Comparison of ENCODE assay signal across 8 cellular contexts in genomic region chr16:11667824-11668589, GRCh38. TPM values are rescaled to one million over a fixed set of nuclear protein-coding genes. Genes with fewer than 3 reads are reported as not detected.
A peak's percentile ranks its signal among the peaks of the same experiment; 100 is the strongest.
DNase-seq lines count a peak whose midpoint lies in the region; ATAC-seq, FAIRE-seq and TF ChIP-seq lines count a peak whose summit lies in the region.

Gene SNN, plus strand, starts transcription at chr16:11668455. Its CDS starts 7,605 bp downstream, at chr16:11676060.

- H3K9ac ChIP-seq in KMS-11 (no peak within 1 kb of the TSS), subcutaneous abdominal adipose tissue (ENCODE audit: low read length in 5 of 5) (peak within 1 kb of the TSS; percentile 19 to 89 (median 85))

- WGBS in gastroesophageal sphincter (ENCODE audit: low coverage in 1 of 2), 2 donors: 12 to 19% methylated on average over 5 to 6 of the region's 90 CpGs

- H3K4me1 ChIP-seq in KMS-11 (ENCODE audit: low read depth, poor library complexity, severe bottlenecking) (peaks cover 25% of the 10 kb centered on the region), gastroesophageal sphincter (peaks cover 0 to 50% (median 34%) of the 10 kb centered on the region in 3 donors), neutrophil (ENCODE audit: control insufficient read depth in 1 of 2, insufficient read depth in 1 of 2, low read depth in 1 of 2, low read length in 1 of 2) (peaks cover 42 to 57% of the 10 kb centered on the region in 2 experiments), subcutaneous abdominal adipose tissue (ENCODE audit: control insufficient read depth in 5 of 5, insufficient read depth in 5 of 5, low read length in 5 of 5) (peaks cover 11 to 66% (median 59%) of the 10 kb centered on the region in 5 donors)

- FAIRE-seq in D721Med (lab: Jason Lieb, UNC): no peak

- H3K4me3 ChIP-seq in KMS-11 (IDR thresholded peaks at IDR 0.05; ENCODE audit: insufficient read depth, low read depth, low read length) (no peak within 1 kb of the TSS), gastroesophageal sphincter (peak within 1 kb of the TSS; percentile 47 to 95), neutrophil (ENCODE audit: low read depth in 1 of 2, low read length in 1 of 2) (peak within 1 kb of the TSS; percentile 85 to 87), subcutaneous abdominal adipose tissue (ENCODE audit: low read depth in 1 of 5, low read length in 5 of 5) (peak within 1 kb of the TSS; percentile 73 to 90 (median 86))

- no peaks in the 10 kb centered on the region for H3K9me3 ChIP-seq in gastroesophageal sphincter
- H3K9me3 ChIP-seq in neutrophil: no peaks in the 10 kb centered on the region
- H3K9me3 ChIP-seq in subcutaneous abdominal adipose tissue (ENCODE audit: control insufficient read depth in 5 of 5, low read length in 5 of 5): no peaks in the 10 kb centered on the region

- no peaks in the 10 kb centered on the region for H4K20me1 ChIP-seq in KMS-11 (ENCODE audit: insufficient read depth)

- H2AFZ ChIP-seq in KMS-11 (ENCODE audit: low read depth): peak within 1 kb of the TSS; percentile 87

- TF ChIP-seq EP300 in gastroesophageal sphincter (IDR thresholded peaks at IDR 0.05): no peak

- TF ChIP-seq POLR2A in gastroesophageal sphincter (IDR thresholded peaks at IDR 0.05): peak; percentile 21 to 51

- H3K79me2 ChIP-seq in KMS-11 (ENCODE audit: insufficient read depth, low read depth): no peaks in the 10 kb centered on the region

- no peaks in the 10 kb centered on the region for H3K27me3 ChIP-seq in KMS-11 (ENCODE audit: insufficient read depth, low read depth)
- no peaks in the 10 kb centered on the region for H3K27me3 ChIP-seq in gastroesophageal sphincter
- H3K27me3 ChIP-seq in neutrophil: peaks cover 35% of the 10 kb centered on the region
- H3K27me3 ChIP-seq in subcutaneous abdominal adipose tissue (ENCODE audit: control insufficient read depth in 5 of 5, insufficient read depth in 4 of 5, low read length in 5 of 5): no peaks in the 10 kb centered on the region

- no peak for TF ChIP-seq CTCF in D721Med (IDR thresholded peaks at IDR 0.05; ENCODE audit: insufficient read depth, missing control alignments)
- no peak for TF ChIP-seq CTCF in KMS-11 (conservative IDR thresholded peaks at IDR 0.05; ENCODE audit: low read depth, low read length)
- no peak for TF ChIP-seq CTCF in gastroesophageal sphincter (IDR thresholded peaks at IDR 0.05)
- no peak for TF ChIP-seq CTCF in neutrophil (IDR thresholded peaks at IDR 0.05)

- no peak within 1 kb of the TSS for H3K27ac ChIP-seq in KMS-11
- H3K27ac ChIP-seq in gastroesophageal sphincter: peak within 1 kb of the TSS; percentile 7 to 92 (median 82)
- peak within 1 kb of the TSS; percentile 98 for H3K27ac ChIP-seq in neutrophil
- H3K27ac ChIP-seq in subcutaneous abdominal adipose tissue (ENCODE audit: low read depth, low read length): peak within 1 kb of the TSS; percentile 94

- peak within 1 kb of the TSS; percentile 78 for H3K4me2 ChIP-seq in KMS-11

- DNase-seq in D721Med (ENCODE audit: insufficient read length, low spot score) (peak; percentile 88), SK-N-DZ (ENCODE audit: low spot score) (peak; percentile 80)
- peak; percentile 87 for DNase-seq in activated naive CD4-positive, alpha-beta T cell treated with Interleukin-2 at 50 U/mL for 16 hours

- ATAC-seq in GM21528 (IDR thresholded peaks at IDR 0.05; ENCODE audit: low FRiP score, unreplicated experiment) (peak; percentile 54), gastroesophageal sphincter (peak; percentile 94)

- H3K36me3 ChIP-seq in KMS-11 (ENCODE audit: insufficient read depth): no peaks in the 10 kb centered on the region
- H3K36me3 ChIP-seq in gastroesophageal sphincter: no peaks in the 10 kb centered on the region
- no peaks in the 10 kb centered on the region for H3K36me3 ChIP-seq in neutrophil
- peaks cover 0 to 5% (median 0%) of the 10 kb centered on the region in 5 donors for H3K36me3 ChIP-seq in subcutaneous abdominal adipose tissue (ENCODE audit: control insufficient read depth in 5 of 5, insufficient read depth in 5 of 5, low read length in 5 of 5)

RNA-seq across cellular contexts. Expression of gene SNN, which starts in this region (rescaled TPM):
- 51.8 and 56.7 TPM in 2 replicates for polyA plus RNA-seq in SK-N-DZ (2014; cell fraction: cytosol; rRNA removed)
- 21.1 and 27.0 TPM in 2 replicates for polyA plus RNA-seq in SK-N-DZ (2014; cell fraction: nucleus; rRNA removed)
- total RNA-seq in gastroesophageal sphincter: 10 to 100 TPM; 34.6 to 40.3 (median 39.7) TPM
